Comparison of ENCODE assay signal across 2 cellular contexts in genomic region chr12:12236896-12237295, GRCh38.
A peak's percentile ranks its signal among the peaks of the same experiment; 100 is the strongest.
TF ChIP-seq lines count a peak whose summit lies in the region.

No MANE protein-coding gene starts in this region.

TF ChIP-seq in GM23338, 12 proteins besides CTCF, POLR2A, EP300 and RAD21 (continued from another document):
- TF ChIP-seq, protein P1, sequence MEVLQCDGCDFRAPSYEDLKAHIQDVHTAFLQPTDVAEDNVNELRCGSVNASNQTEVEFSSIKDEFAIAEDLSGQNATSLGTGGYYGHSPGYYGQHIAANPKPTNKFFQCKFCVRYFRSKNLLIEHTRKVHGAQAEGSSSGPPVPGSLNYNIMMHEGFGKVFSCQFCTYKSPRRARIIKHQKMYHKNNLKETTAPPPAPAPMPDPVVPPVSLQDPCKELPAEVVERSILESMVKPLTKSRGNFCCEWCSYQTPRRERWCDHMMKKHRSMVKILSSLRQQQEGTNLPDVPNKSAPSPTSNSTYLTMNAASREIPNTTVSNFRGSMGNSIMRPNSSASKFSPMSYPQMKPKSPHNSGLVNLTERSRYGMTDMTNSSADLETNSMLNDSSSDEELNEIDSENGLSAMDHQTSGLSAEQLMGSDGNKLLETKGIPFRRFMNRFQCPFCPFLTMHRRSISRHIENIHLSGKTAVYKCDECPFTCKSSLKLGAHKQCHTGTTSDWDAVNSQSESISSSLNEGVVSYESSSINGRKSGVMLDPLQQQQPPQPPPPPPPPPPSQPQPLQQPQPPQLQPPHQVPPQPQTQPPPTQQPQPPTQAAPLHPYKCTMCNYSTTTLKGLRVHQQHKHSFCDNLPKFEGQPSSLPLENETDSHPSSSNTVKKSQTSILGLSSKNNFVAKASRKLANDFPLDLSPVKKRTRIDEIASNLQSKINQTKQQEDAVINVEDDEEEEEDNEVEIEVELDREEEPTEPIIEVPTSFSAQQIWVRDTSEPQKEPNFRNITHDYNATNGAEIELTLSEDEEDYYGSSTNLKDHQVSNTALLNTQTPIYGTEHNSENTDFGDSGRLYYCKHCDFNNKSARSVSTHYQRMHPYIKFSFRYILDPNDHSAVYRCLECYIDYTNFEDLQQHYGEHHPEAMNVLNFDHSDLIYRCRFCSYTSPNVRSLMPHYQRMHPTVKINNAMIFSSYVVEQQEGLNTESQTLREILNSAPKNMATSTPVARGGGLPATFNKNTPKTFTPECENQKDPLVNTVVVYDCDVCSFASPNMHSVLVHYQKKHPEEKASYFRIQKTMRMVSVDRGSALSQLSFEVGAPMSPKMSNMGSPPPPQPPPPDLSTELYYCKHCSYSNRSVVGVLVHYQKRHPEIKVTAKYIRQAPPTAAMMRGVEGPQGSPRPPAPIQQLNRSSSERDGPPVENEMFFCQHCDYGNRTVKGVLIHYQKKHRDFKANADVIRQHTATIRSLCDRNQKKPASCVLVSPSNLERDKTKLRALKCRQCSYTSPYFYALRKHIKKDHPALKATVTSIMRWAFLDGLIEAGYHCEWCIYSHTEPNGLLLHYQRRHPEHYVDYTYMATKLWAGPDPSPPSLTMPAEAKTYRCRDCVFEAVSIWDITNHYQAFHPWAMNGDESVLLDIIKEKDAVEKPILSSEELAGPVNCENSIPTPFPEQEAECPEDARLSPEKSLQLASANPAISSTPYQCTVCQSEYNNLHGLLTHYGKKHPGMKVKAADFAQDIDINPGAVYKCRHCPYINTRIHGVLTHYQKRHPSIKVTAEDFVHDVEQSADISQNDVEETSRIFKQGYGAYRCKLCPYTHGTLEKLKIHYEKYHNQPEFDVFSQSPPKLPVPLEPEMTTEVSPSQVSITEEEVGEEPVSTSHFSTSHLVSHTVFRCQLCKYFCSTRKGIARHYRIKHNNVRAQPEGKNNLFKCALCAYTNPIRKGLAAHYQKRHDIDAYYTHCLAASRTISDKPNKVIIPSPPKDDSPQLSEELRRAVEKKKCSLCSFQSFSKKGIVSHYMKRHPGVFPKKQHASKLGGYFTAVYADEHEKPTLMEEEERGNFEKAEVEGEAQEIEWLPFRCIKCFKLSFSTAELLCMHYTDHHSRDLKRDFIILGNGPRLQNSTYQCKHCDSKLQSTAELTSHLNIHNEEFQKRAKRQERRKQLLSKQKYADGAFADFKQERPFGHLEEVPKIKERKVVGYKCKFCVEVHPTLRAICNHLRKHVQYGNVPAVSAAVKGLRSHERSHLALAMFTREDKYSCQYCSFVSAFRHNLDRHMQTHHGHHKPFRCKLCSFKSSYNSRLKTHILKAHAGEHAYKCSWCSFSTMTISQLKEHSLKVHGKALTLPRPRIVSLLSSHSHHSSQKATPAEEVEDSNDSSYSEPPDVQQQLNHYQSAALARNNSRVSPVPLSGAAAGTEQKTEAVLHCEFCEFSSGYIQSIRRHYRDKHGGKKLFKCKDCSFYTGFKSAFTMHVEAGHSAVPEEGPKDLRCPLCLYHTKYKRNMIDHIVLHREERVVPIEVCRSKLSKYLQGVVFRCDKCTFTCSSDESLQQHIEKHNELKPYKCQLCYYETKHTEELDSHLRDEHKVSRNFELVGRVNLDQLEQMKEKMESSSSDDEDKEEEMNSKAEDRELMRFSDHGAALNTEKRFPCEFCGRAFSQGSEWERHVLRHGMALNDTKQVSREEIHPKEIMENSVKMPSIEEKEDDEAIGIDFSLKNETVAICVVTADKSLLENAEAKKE (CRISPR knock-in tag; IDR thresholded peaks at IDR 0.05), result peak; percentile 74

TF ChIP-seq in WTC11, 78 proteins besides CTCF, POLR2A, EP300 and RAD21 (continued from another document):
- TF ChIP-seq E2F4 (CRISPR knock-in tag; IDR thresholded peaks at IDR 0.05; ENCODE audit: borderline replicate concordance, low read depth) (no peak), ZNF423 (CRISPR knock-in tag; IDR thresholded peaks at IDR 0.05) (no peak), EMX1 (CRISPR knock-in tag; IDR thresholded peaks at IDR 0.05) (no peak)
- TF ChIP-seq, protein P2, sequence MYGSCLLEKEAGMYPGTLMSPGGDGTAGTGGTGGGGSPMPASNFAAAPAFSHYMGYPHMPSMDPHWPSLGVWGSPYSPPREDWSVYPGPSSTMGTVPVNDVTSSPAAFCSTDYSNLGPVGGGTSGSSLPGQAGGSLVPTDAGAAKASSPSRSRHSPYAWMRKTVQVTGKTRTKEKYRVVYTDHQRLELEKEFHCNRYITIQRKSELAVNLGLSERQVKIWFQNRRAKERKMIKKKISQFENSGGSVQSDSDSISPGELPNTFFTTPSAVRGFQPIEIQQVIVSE (CRISPR knock-in tag; IDR thresholded peaks at IDR 0.05; ENCODE audit: borderline replicate concordance), result no peak
TF ChIP-seq in WTC11: peak in this region for 0.
